In genomic region chr4:5028480-5028879, GRCh38 we compare ENCODE assay signal across 11 cellular contexts. TPM values are rescaled to one million over a fixed set of nuclear protein-coding genes. Genes with fewer than 3 reads are reported as not detected.
"Had no signal": no experiment of that assay in that cellular context is flagged by ENCODE, and none has a peak within 500 bp of the region (broad histone marks: within the 10 kb centered on the region; RNA-seq: fewer than 3 reads in every experiment).

No MANE protein-coding gene starts in this region.

- H3K4me2 ChIP-seq: GM23338 had no signal

- DNase-seq: GM23248, GOT3, H7, H9, HCEC 1CT, HFFc6 had no signal

- H3K9me3 ChIP-seq: HAP-1 had no signal

- H2AFZ ChIP-seq: GM23248, GM23338 had no signal

- H3K27ac ChIP-seq: GM23248 had no signal

- ATAC-seq: GM23338, HCT116 had no signal

- H3K9ac ChIP-seq: GM23248 had no signal

- H3K4me1 ChIP-seq: HAP-1 had no signal

- H3K36me3 ChIP-seq: HAP-1 had no signal

- FAIRE-seq: H1, H54 had no signal

- H3K4me3 ChIP-seq: GM23248, GM23338, HAP-1 had no signal

RNA-seq across cellular contexts. Expression of gene CYTL1, which starts 9.2 kb away (rescaled TPM):
- total RNA-seq: GM23248, HFFc6 had no signal
